Comparison of ENCODE assay signal across 18 cellular contexts in genomic region chr14:31021576-31021949, GRCh38. TPM values are rescaled to one million over a fixed set of nuclear protein-coding genes. Genes with fewer than 3 reads are reported as not detected.
DNase-seq lines count a peak whose midpoint lies in the region; ATAC-seq and TF ChIP-seq lines count a peak whose summit lies in the region.
"Had no signal": no experiment of that assay in that cellular context is flagged by ENCODE, and none has a peak within 500 bp of the region (broad histone marks: within the 10 kb centered on the region; RNA-seq: fewer than 3 reads in every experiment).

No MANE protein-coding gene starts in this region.

- peaks cover 33 to 43% of the 10 kb centered on the region in 2 donors for H3K4me1 Mint-ChIP-seq in natural killer cell
- H3K4me1 Mint-ChIP-seq in natural killer cell treated with Interleukin-12 subunit alpha and Interleukin-12 subunit beta and Interleukin-15 and Interleukin-18, amount 100 ng/mL, for 72 hours (ENCODE audit: low read depth in 2 of 2): peaks cover 22 to 28% of the 10 kb centered on the region in 2 donors
- H3K4me1 Mint-ChIP-seq in endothelial cell (ENCODE audit: unreplicated experiment): peaks cover 22% of the 10 kb centered on the region
- peaks cover 31% of the 10 kb centered on the region for H3K4me1 Mint-ChIP-seq in osteocyte (ENCODE audit: unreplicated experiment)
- peaks cover 21% of the 10 kb centered on the region for H3K4me1 Mint-ChIP-seq in type B pancreatic cell (ENCODE audit: unreplicated experiment)

- ATAC-seq in natural killer cell: no peak
- ATAC-seq in natural killer cell treated with Interleukin-12 subunit alpha and Interleukin-12 subunit beta and Interleukin-15 and Interleukin-18, amount 100 ng/mL, for 72 hours: no peak
- ATAC-seq: GM12878, GM23338 had no signal

- TF ChIP-seq CTCF in natural killer cell (IDR thresholded peaks at IDR 0.05) (no peak), endothelial cell (IDR thresholded peaks at IDR 0.05; ENCODE audit: unreplicated experiment) (no peak), osteocyte (IDR thresholded peaks at IDR 0.05) (no peak), type B pancreatic cell (conservative IDR thresholded peaks at IDR 0.05) (no peak)

- intact Hi-C loops in natural killer cell (cut with micrococcal nuclease): loop anchor here (10.0 kb wide), 1 partner anchor 543 kb away; the partner anchor contains the start of gene NUBPL

- H3K36me3 Mint-ChIP-seq in natural killer cell (no peaks in the 10 kb centered on the region), endothelial cell (ENCODE audit: low read depth, unreplicated experiment) (peaks cover 15% of the 10 kb centered on the region), osteocyte (ENCODE audit: unreplicated experiment) (peaks cover 10% of the 10 kb centered on the region), type B pancreatic cell (peaks cover 21% of the 10 kb centered on the region)
- peaks cover 6% of the 10 kb centered on the region for H3K36me3 Mint-ChIP-seq in natural killer cell treated with Interleukin-12 subunit alpha and Interleukin-12 subunit beta and Interleukin-15 and Interleukin-18, amount 100 ng/mL, for 72 hours

- H3K4me3 Mint-ChIP-seq in natural killer cell: no peak overlapping the region
- H3K4me3 Mint-ChIP-seq in natural killer cell treated with Interleukin-12 subunit alpha and Interleukin-12 subunit beta and Interleukin-15 and Interleukin-18, amount 100 ng/mL, for 72 hours: no peak overlapping the region
- peak overlapping the region; percentile 3 for H3K4me3 Mint-ChIP-seq in endothelial cell (ENCODE audit: unreplicated experiment)
- H3K4me3 Mint-ChIP-seq in osteocyte (ENCODE audit: unreplicated experiment): no peak overlapping the region
- H3K4me3 Mint-ChIP-seq in type B pancreatic cell: no peak overlapping the region
- H3K4me3 Mint-ChIP-seq: GM23338 had no signal

- DNase-seq in natural killer cell: no peak
- DNase-seq in natural killer cell treated with Interleukin-12 subunit alpha and Interleukin-12 subunit beta and Interleukin-15 and Interleukin-18, amount 100 ng/mL, for 72 hours (ENCODE audit: low spot score): no peak
- DNase-seq in endothelial cell (ENCODE audit: low spot score): no peak
- DNase-seq in osteocyte (ENCODE audit: extremely low spot score, unreplicated experiment): no peak
- DNase-seq in type B pancreatic cell (ENCODE audit: extremely low spot score, unreplicated experiment): no peak
- DNase-seq in HuH-7.5 (ENCODE audit: low spot score): no peak
- DNase-seq in effector CD8-positive, alpha-beta T cell (lab: John Stamatoyannopoulos, UW): no peak
- no peak for DNase-seq in EL
- DNase-seq: BE2C; CD4-positive, CD25-positive, alpha-beta regulatory T cell; DMS153; NCI-H1417; NCI-H187; NCI-H226; NCI-H524 treated with DMSO at 0.1 percent for 48 hours; SHP77 had no signal

- H3K27ac Mint-ChIP-seq in natural killer cell (peak overlapping the region; percentile 5 to 48), endothelial cell (ENCODE audit: unreplicated experiment) (peak overlapping the region; percentile 50), osteocyte (ENCODE audit: unreplicated experiment) (peak overlapping the region; percentile 43), type B pancreatic cell (peak overlapping the region; percentile 11)
- no peak overlapping the region for H3K27ac Mint-ChIP-seq in natural killer cell treated with Interleukin-12 subunit alpha and Interleukin-12 subunit beta and Interleukin-15 and Interleukin-18, amount 100 ng/mL, for 72 hours
- H3K27ac Mint-ChIP-seq: GM23338 had no signal

- no peaks in the 10 kb centered on the region for H3K27me3 Mint-ChIP-seq in natural killer cell (ENCODE audit: low read depth in 2 of 2)
- H3K27me3 Mint-ChIP-seq in natural killer cell treated with Interleukin-12 subunit alpha and Interleukin-12 subunit beta and Interleukin-15 and Interleukin-18, amount 100 ng/mL, for 72 hours: no peaks in the 10 kb centered on the region
- peaks cover 5% of the 10 kb centered on the region for H3K27me3 Mint-ChIP-seq in endothelial cell (ENCODE audit: unreplicated experiment)
- no peaks in the 10 kb centered on the region for H3K27me3 Mint-ChIP-seq in osteocyte (ENCODE audit: unreplicated experiment)
- H3K27me3 Mint-ChIP-seq in type B pancreatic cell: no peaks in the 10 kb centered on the region
- H3K27me3 Mint-ChIP-seq: CD4-positive, CD25-positive, alpha-beta regulatory T cell had no signal

- H3K9me3 Mint-ChIP-seq in natural killer cell (no peaks in the 10 kb centered on the region), endothelial cell (ENCODE audit: unreplicated experiment) (no peaks in the 10 kb centered on the region), osteocyte (ENCODE audit: unreplicated experiment) (no peaks in the 10 kb centered on the region), type B pancreatic cell (no peaks in the 10 kb centered on the region)
- H3K9me3 Mint-ChIP-seq in natural killer cell treated with Interleukin-12 subunit alpha and Interleukin-12 subunit beta and Interleukin-15 and Interleukin-18, amount 100 ng/mL, for 72 hours: no peaks in the 10 kb centered on the region
- H3K9me3 Mint-ChIP-seq: CD4-positive, CD25-positive, alpha-beta regulatory T cell; GM23338 had no signal

RNA-seq across cellular contexts. Expression of gene AP4S1, which starts 3.9 kb away (rescaled TPM):
- 10 to 100 TPM; 10.6 to 12.7 (median 12.4) TPM for total RNA-seq in natural killer cell
- total RNA-seq in natural killer cell treated with Interleukin-12 subunit alpha and Interleukin-12 subunit beta and Interleukin-15 and Interleukin-18, amount 100 ng/mL, for 72 hours: 10 to 100 TPM in 1 of 2 donors, 1 to 10 TPM in 1; 7.8 to 10.6 TPM
- total RNA-seq in endothelial cell (ENCODE audit: unreplicated experiment): 9.2 TPM
- 5.2 and 6.3 TPM in 2 replicates for total RNA-seq in osteocyte
- 10.0 and 11.4 TPM in 2 replicates for total RNA-seq in type B pancreatic cell (ENCODE audit: low replicate concordance)

RNA-seq across cellular contexts. Expression of gene STRN3, which starts 4.6 kb away (rescaled TPM):
- total RNA-seq in natural killer cell: 10 to 100 TPM; 19.5 to 34.2 (median 31.1) TPM
- total RNA-seq in natural killer cell treated with Interleukin-12 subunit alpha and Interleukin-12 subunit beta and Interleukin-15 and Interleukin-18, amount 100 ng/mL, for 72 hours: 10 to 100 TPM; 20.3 to 35.7 TPM
- total RNA-seq in endothelial cell (ENCODE audit: unreplicated experiment): 42.7 TPM
- 38.7 and 40.4 TPM in 2 replicates for total RNA-seq in osteocyte
- total RNA-seq in type B pancreatic cell (ENCODE audit: low replicate concordance): 34.1 and 39.3 TPM in 2 replicates

Comparison
In these comparisons a context has a peak if more than half of its experiments do, and no peak if none do; other contexts are left out.
1. H3K27ac Mint-ChIP-seq: peak in natural killer cell (2 of 2), endothelial cell (single experiment), osteocyte (single experiment) and type B pancreatic cell (single experiment); none in natural killer cell treated with Interleukin-12 subunit alpha and Interleukin-12 subunit beta and Interleukin-15 and Interleukin-18, amount 100 ng/mL, for 72 hours (0 of 2).